ENCODE assay signal across 19 cellular contexts in the genomic region with DNA sequence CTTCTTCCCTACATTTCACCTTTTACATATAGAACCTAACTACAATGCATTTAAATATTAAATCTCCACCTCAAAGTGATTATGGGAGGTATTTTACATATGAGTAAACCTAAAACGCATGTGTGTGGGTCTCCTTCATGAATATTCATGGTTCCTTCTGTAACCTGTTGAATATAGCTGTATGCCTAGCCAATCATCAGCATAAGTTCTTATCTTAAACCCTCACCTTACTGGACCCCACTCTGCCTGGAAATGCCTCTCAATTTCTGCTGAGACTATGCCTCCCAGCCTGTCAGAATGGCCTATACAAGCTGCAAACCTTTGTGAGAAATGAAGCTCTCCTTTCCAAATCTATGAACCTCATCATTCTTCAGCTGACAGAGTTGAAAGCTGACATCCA.
"Had no signal": no experiment of that assay in that cellular context is flagged by ENCODE, and none has a peak within 500 bp of the region (broad histone marks: within the 10 kb centered on the region; RNA-seq: fewer than 3 reads in every experiment).

No MANE protein-coding gene starts in this region.

- H3K27ac Mint-ChIP-seq: endodermal cell; natural killer cell treated with Interleukin-12 subunit alpha and Interleukin-12 subunit beta and Interleukin-15 and Interleukin-18, amount 100 ng/mL, for 72 hours; progenitor cell of endocrine pancreas; type B pancreatic cell had no signal

- H3K27me3 Mint-ChIP-seq: natural killer cell treated with Interleukin-12 subunit alpha and Interleukin-12 subunit beta and Interleukin-15 and Interleukin-18, amount 100 ng/mL, for 72 hours; progenitor cell of endocrine pancreas; type B pancreatic cell had no signal

- H3K4me3 Mint-ChIP-seq: endodermal cell; natural killer cell treated with Interleukin-12 subunit alpha and Interleukin-12 subunit beta and Interleukin-15 and Interleukin-18, amount 100 ng/mL, for 72 hours; type B pancreatic cell had no signal

- H3K4me1 Mint-ChIP-seq: endodermal cell had no signal

- H3K27ac ChIP-seq: colonic mucosa, heart left ventricle, pancreas had no signal

- H3K4me1 ChIP-seq: colonic mucosa had no signal

- H3K36me3 ChIP-seq: colonic mucosa, pancreas had no signal

- H3K27me3 ChIP-seq: colonic mucosa, heart left ventricle, pancreas had no signal

- H3K4me3 ChIP-seq: colonic mucosa, heart left ventricle, mucosa of descending colon, pancreas had no signal

- ATAC-seq: esophagus mucosa; heart left ventricle; left lobe of liver; mucosa of descending colon; natural killer cell treated with Interleukin-12 subunit alpha and Interleukin-12 subunit beta and Interleukin-15 and Interleukin-18, amount 100 ng/mL, for 72 hours; pancreas; right cardiac atrium had no signal

- DNase-seq: colonic mucosa; dermis blood vessel endothelial cell; effector CD4-positive, alpha-beta T cell; endodermal cell; heart left ventricle; hippocampal formation; islet precursor cell; mucosa of descending colon; occipital lobe; pancreas; right cardiac atrium; small intestine; stimulated activated CD4-positive, alpha-beta T cell treated with anti-CD3 and anti-CD28 coated beads, Interleukin-12 subunit alpha, Interleukin-12 subunit beta, amount 100 ng/mL, for 4 hours; stimulated activated naive CD4-positive, alpha-beta T cell treated with Interleukin-2 at 50 U/mL for 16 hours had no signal

- H3K9me3 ChIP-seq: colonic mucosa, pancreas had no signal
